In genomic region chr2:54558188-54558975, GRCh38 we compare ENCODE assay signal across 1 cellular context.
TF ChIP-seq lines count a peak whose summit lies in the region.

No MANE protein-coding gene starts in this region.

TF ChIP-seq in HepG2, 621 proteins besides CTCF, POLR2A, EP300 and RAD21 (continued from another document and continues in another):
- TF ChIP-seq ZBTB40 (IDR thresholded peaks at IDR 0.05) (no peak), ZBTB40 (CRISPR knock-in tag; IDR thresholded peaks at IDR 0.05) (peak; percentile 73), NFKBIZ (CRISPR knock-in tag; IDR thresholded peaks at IDR 0.05) (no peak), ZNF724P (CRISPR knock-in tag; IDR thresholded peaks at IDR 0.05; ENCODE audit: borderline replicate concordance) (no peak), THAP9 (CRISPR knock-in tag; IDR thresholded peaks at IDR 0.05; ENCODE audit: borderline replicate concordance) (peak; percentile 64; the same call in 1 of the 2 replicates), ZNF720 (CRISPR knock-in tag; IDR thresholded peaks at IDR 0.05) (no peak), JUN (CRISPR knock-in tag; IDR thresholded peaks at IDR 0.05) (0 out of 2 replicates have a peak, but pooled peaks have one; percentile 12), THRA (CRISPR knock-in tag; IDR thresholded peaks at IDR 0.05; ENCODE audit: borderline replicate concordance) (no peak; the same call in 1 of the 2 replicates), TFAP4 (IDR thresholded peaks at IDR 0.05; ENCODE audit: borderline replicate concordance, low read depth) (peak; percentile 55; the same call in 1 of the 2 replicates), ATF3 (CRISPR knock-in tag; IDR thresholded peaks at IDR 0.05) (peak; percentile 63), SIX4 (CRISPR knock-in tag; IDR thresholded peaks at IDR 0.05) (no peak), ZNF772 (CRISPR knock-in tag; IDR thresholded peaks at IDR 0.05) (peak; percentile 71; the same call in 1 of the 2 replicates), CREBL2 (CRISPR knock-in tag; IDR thresholded peaks at IDR 0.05; ENCODE audit: borderline replicate concordance) (no peak), ZNF484 (CRISPR knock-in tag; IDR thresholded peaks at IDR 0.05; ENCODE audit: borderline replicate concordance, low read depth) (no peak), RBFOX2 (IDR thresholded peaks at IDR 0.05; ENCODE audit: low read depth, low read length) (peak; percentile 97), SKI (IDR thresholded peaks at IDR 0.05; ENCODE audit: partially characterized antibody) (no peak), ARID4A (CRISPR knock-in tag; IDR thresholded peaks at IDR 0.05; ENCODE audit: borderline replicate concordance) (peak; percentile 86), RNF219 (CRISPR knock-in tag; IDR thresholded peaks at IDR 0.05) (no peak; the same call in 1 of the 2 replicates), BRCA1 (CRISPR knock-in tag; IDR thresholded peaks at IDR 0.05) (no peak), PITX1 (CRISPR knock-in tag; IDR thresholded peaks at IDR 0.05) (peak; percentile 35), SOX13 (IDR thresholded peaks at IDR 0.05) (peak; percentile 14; the same call in 1 of the 2 replicates), SOX13 (CRISPR knock-in tag; conservative IDR thresholded peaks at IDR 0.05 in 1 of 2, IDR thresholded peaks at IDR 0.05 in 1 of 2) (peak; percentile 3 to 56; a peak in 2 of 4 replicates), CREM (IDR thresholded peaks at IDR 0.05) (no peak), CREM (CRISPR knock-in tag; IDR thresholded peaks at IDR 0.05) (no peak), TIGD3 (CRISPR knock-in tag; IDR thresholded peaks at IDR 0.05; ENCODE audit: borderline replicate concordance) (no peak)
